In genomic region chr21:40051801-40052200, GRCh38 we compare ENCODE assay signal across 14 cellular contexts.
DNase-seq lines count a peak whose midpoint lies in the region; ATAC-seq and TF ChIP-seq lines count a peak whose summit lies in the region.
"Had no signal": no experiment of that assay in that cellular context is flagged by ENCODE, and none has a peak within 500 bp of the region (broad histone marks: within the 10 kb centered on the region; RNA-seq: fewer than 3 reads in every experiment).

No MANE protein-coding gene starts in this region.

- H3K4me1 ChIP-seq in ascending aorta (peaks cover 10 to 49% of the 10 kb centered on the region in 2 donors), muscle layer of duodenum (ENCODE audit: control insufficient read depth in 1 of 2, insufficient read depth in 2 of 2, low read length in 2 of 2) (peaks cover 0 to 16% of the 10 kb centered on the region in 2 donors), tibial artery (peaks cover 0 to 78% (median 44%) of the 10 kb centered on the region in 4 donors)
- H3K4me1 ChIP-seq: Peyer's patch had no signal

- no peak overlapping the region for H3K4me3 ChIP-seq in ascending aorta
- H3K4me3 ChIP-seq in muscle layer of duodenum (ENCODE audit: low read depth in 1 of 2, low read length in 2 of 2): no peak overlapping the region
- H3K4me3 ChIP-seq in tibial artery: no peak overlapping the region
- H3K4me3 ChIP-seq: Peyer's patch had no signal

- no peaks in the 10 kb centered on the region for H3K36me3 ChIP-seq in ascending aorta
- H3K36me3 ChIP-seq in muscle layer of duodenum (ENCODE audit: control insufficient read depth in 1 of 2, insufficient read depth in 2 of 2, low read length in 2 of 2): no peaks in the 10 kb centered on the region
- no peaks in the 10 kb centered on the region for H3K36me3 ChIP-seq in tibial artery
- H3K36me3 ChIP-seq: Peyer's patch had no signal

- H3K27ac ChIP-seq in ascending aorta (peak overlapping the region; percentile 89 to 90), muscle layer of duodenum (ENCODE audit: low read length) (peak overlapping the region; percentile 82), tibial artery (peak overlapping the region; percentile 87 to 90)
- H3K27ac ChIP-seq: C4-2B had no signal

- no peak for TF ChIP-seq CTCF in ascending aorta (IDR thresholded peaks at IDR 0.05)
- no peak for TF ChIP-seq CTCF in tibial artery (IDR thresholded peaks at IDR 0.05)

- intact Hi-C loops in ascending aorta (cut with DNase I) (loop anchor here (10.0 kb wide), 2 partner anchors 267 to 1903 kb away; partner anchors contain the start of gene C2CD2), tibial artery (cut with DNase I; ENCODE audit: low total_unique reads) (loop anchor here (10.0 kb wide), 1 partner anchor 1723 kb away; no protein-coding TSS in a partner anchor)

- DNase-seq in DMS79 treated with DMSO at 0.1 percent for 48 hours (lab: John Stamatoyannopoulos, UW) (peak; percentile 65), ascending aorta (ENCODE audit: low spot score in 2 of 2) (no peak), tibial artery (no peak), AG08395 (ENCODE audit: low spot score) (no peak)
- DNase-seq: DMS 273 treated with DMSO at 0.1 percent for 48 hours, HFFc6, NCI-H1092, NCI-H1694 treated with DMSO at 0.1 percent for 48 hours, Peyer's patch had no signal

- H3K9me3 ChIP-seq in ascending aorta (no peaks in the 10 kb centered on the region), muscle layer of duodenum (ENCODE audit: control insufficient read depth in 1 of 2, low read length in 2 of 2) (no peaks in the 10 kb centered on the region), tibial artery (no peaks in the 10 kb centered on the region)
- H3K9me3 ChIP-seq: Peyer's patch had no signal

- H3K27me3 ChIP-seq in ascending aorta (no peaks in the 10 kb centered on the region), muscle layer of duodenum (ENCODE audit: low read depth, low read length) (no peaks in the 10 kb centered on the region), tibial artery (no peaks in the 10 kb centered on the region)
- H3K27me3 ChIP-seq: Peyer's patch had no signal

- ATAC-seq in HG02970 (IDR thresholded peaks at IDR 0.05; ENCODE audit: low FRiP score, unreplicated experiment): no peak
- ATAC-seq in GM21528 (IDR thresholded peaks at IDR 0.05; ENCODE audit: low FRiP score, unreplicated experiment): no peak
- ATAC-seq: Right ventricle myocardium inferior had no signal
